ENCODE assay signal across 23 cellular contexts in genomic region chr4:97150966-97151365, GRCh38.
"Had no signal": no experiment of that assay in that cellular context is flagged by ENCODE, and none has a peak within 500 bp of the region (broad histone marks: within the 10 kb centered on the region; RNA-seq: fewer than 3 reads in every experiment).

No MANE protein-coding gene starts in this region.

- H3K9me3 Mint-ChIP-seq: activated CD4-positive, alpha-beta memory T cell treated with anti-CD3 and anti-CD28 coated beads, Interleukin-2, amount 10 ng/mL, durations not matched to agents 7 days and 5 days; activated naive CD4-positive, alpha-beta T cell treated with anti-CD3 and anti-CD28 coated beads, Interleukin-2, amount 10 ng/mL, durations not matched to agents 7 days and 5 days had no signal

- H3K4me3 Mint-ChIP-seq: activated CD4-positive, alpha-beta memory T cell treated with anti-CD3 and anti-CD28 coated beads, Interleukin-2, amount 10 ng/mL, durations not matched to agents 7 days and 5 days; activated CD4-positive, alpha-beta T cell treated with anti-CD3 and anti-CD28 coated beads, Interleukin-2, amount 10 ng/mL, durations not matched to agents 24 days and 14 days; activated naive CD4-positive, alpha-beta T cell treated with anti-CD3 and anti-CD28 coated beads, Interleukin-2, amount 10 ng/mL, durations not matched to agents 7 days and 5 days; natural killer cell; T-helper 17 cell had no signal

- H3K27me3 ChIP-seq: cardiac muscle cell, esophagus muscularis mucosa, gastrocnemius medialis, right atrium auricular region, upper lobe of left lung had no signal

- H3K4me1 ChIP-seq: esophagus muscularis mucosa, gastrocnemius medialis, psoas muscle, right atrium auricular region, upper lobe of left lung had no signal

- H3K4me3 ChIP-seq: cardiac muscle cell, esophagus muscularis mucosa, gastrocnemius medialis, psoas muscle, right atrium auricular region, upper lobe of left lung had no signal

- DNase-seq: activated CD4-positive, alpha-beta memory T cell treated with anti-CD3 and anti-CD28 coated beads, Interleukin-2, amount 10 ng/mL, durations not matched to agents 7 days and 5 days; activated CD4-positive, alpha-beta T cell treated with anti-CD3 and anti-CD28 coated beads, Interleukin-2, amount 10 ng/mL, durations not matched to agents 24 days and 14 days; activated effector memory CD4-positive, alpha-beta T cell treated with anti-CD3 and anti-CD28 coated beads, Interleukin-2, amount 50 U/mL, for 16 hours; activated naive CD4-positive, alpha-beta T cell treated with anti-CD3 and anti-CD28 coated beads, Interleukin-2, amount 10 ng/mL, durations not matched to agents 7 days and 5 days; amygdala; dermis blood vessel endothelial cell; effector CD8-positive, alpha-beta T cell; gastrocnemius medialis; hippocampal formation; left ventricle myocardium superior; midbrain; natural killer cell; psoas muscle; stimulated activated CD4-positive, alpha-beta T cell treated with anti-CD3 and anti-CD28 coated beads, Interleukin-12 subunit alpha, Interleukin-12 subunit beta, amount 100 ng/mL, for 4 hours; stimulated activated CD4-positive, alpha-beta T cell treated with anti-CD3 and anti-CD28 coated beads, Interleukin-4, amount 100 ng/mL, for 4 hours; stimulated activated naive CD8-positive, alpha-beta T cell treated with anti-CD3 and anti-CD28 coated beads, Interleukin-15, Interleukin-2, amounts not matched to agents 100 U/mL and 50 U/mL, for 24 hours; T-helper 17 cell; upper lobe of left lung had no signal

- H3K27me3 Mint-ChIP-seq: activated CD4-positive, alpha-beta memory T cell treated with anti-CD3 and anti-CD28 coated beads, Interleukin-2, amount 10 ng/mL, durations not matched to agents 7 days and 5 days; activated CD4-positive, alpha-beta T cell treated with anti-CD3 and anti-CD28 coated beads, Interleukin-2, amount 10 ng/mL, durations not matched to agents 24 days and 14 days; activated naive CD4-positive, alpha-beta T cell treated with anti-CD3 and anti-CD28 coated beads, Interleukin-2, amount 10 ng/mL, durations not matched to agents 7 days and 5 days; T-helper 17 cell had no signal

- ATAC-seq: activated CD4-positive, CD25-positive, alpha-beta regulatory T cell treated with anti-CD3 and anti-CD28 coated beads, Interleukin-2, amount 50 U/mL, for 24 hours; gastrocnemius medialis; left ventricle myocardium superior; natural killer cell; psoas muscle; stimulated activated naive CD8-positive, alpha-beta T cell treated with anti-CD3 and anti-CD28 coated beads, Interleukin-15, Interleukin-2, amounts not matched to agents 100 U/mL and 50 U/mL, for 24 hours; T-helper 17 cell had no signal

- H3K9me3 ChIP-seq: esophagus muscularis mucosa, gastrocnemius medialis, psoas muscle, right atrium auricular region, upper lobe of left lung had no signal

- H3K36me3 Mint-ChIP-seq: activated naive CD4-positive, alpha-beta T cell treated with anti-CD3 and anti-CD28 coated beads, Interleukin-2, amount 10 ng/mL, durations not matched to agents 7 days and 5 days; natural killer cell had no signal

- H3K27ac ChIP-seq: cardiac muscle cell, esophagus muscularis mucosa, gastrocnemius medialis, psoas muscle, right atrium auricular region, upper lobe of left lung, VCaP had no signal

- H3K4me1 Mint-ChIP-seq: activated CD4-positive, alpha-beta memory T cell treated with anti-CD3 and anti-CD28 coated beads, Interleukin-2, amount 10 ng/mL, durations not matched to agents 7 days and 5 days; activated CD4-positive, alpha-beta T cell treated with anti-CD3 and anti-CD28 coated beads, Interleukin-2, amount 10 ng/mL, durations not matched to agents 24 days and 14 days; activated naive CD4-positive, alpha-beta T cell treated with anti-CD3 and anti-CD28 coated beads, Interleukin-2, amount 10 ng/mL, durations not matched to agents 7 days and 5 days; natural killer cell had no signal

- H3K36me3 ChIP-seq: cardiac muscle cell, esophagus muscularis mucosa, gastrocnemius medialis, right atrium auricular region, upper lobe of left lung had no signal
